ENCODE assay signal across 1 cellular context in the genomic region with DNA sequence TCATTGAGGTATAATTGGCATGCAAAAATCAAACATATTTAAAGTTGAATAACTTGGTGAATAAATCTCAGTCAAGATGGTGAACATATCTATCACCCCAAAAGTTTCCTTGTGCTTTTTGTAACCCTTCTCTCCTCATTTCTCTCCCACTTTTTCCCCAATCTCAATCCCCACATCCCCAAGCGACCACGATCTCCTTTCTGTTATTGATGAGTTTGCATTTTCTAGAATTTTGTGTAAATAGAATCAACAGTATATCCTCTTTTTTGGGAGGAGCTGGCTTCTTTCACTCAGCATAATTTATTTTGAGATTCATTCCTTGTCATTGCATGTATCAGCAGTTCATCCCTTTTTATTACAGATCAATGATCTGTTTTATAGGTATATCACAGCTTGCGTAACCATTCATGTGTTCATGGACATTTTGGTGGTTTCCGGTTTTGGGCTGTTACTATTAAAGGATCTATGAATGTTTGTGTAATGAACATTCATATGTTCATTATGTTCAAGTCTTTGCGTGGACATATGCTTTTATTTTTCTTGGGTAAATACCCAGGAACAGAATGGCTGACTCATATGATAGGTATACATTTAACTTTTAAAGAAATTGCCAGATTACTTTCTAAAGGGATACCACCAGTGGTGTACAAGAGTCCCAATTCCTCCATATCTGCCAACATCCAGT.
TF ChIP-seq lines count a peak whose summit lies in the region.

No MANE protein-coding gene starts in this region.

TF ChIP-seq in HepG2, 621 proteins besides CTCF, POLR2A, EP300 and RAD21 (continued from another document):
- TF ChIP-seq, protein P1, sequence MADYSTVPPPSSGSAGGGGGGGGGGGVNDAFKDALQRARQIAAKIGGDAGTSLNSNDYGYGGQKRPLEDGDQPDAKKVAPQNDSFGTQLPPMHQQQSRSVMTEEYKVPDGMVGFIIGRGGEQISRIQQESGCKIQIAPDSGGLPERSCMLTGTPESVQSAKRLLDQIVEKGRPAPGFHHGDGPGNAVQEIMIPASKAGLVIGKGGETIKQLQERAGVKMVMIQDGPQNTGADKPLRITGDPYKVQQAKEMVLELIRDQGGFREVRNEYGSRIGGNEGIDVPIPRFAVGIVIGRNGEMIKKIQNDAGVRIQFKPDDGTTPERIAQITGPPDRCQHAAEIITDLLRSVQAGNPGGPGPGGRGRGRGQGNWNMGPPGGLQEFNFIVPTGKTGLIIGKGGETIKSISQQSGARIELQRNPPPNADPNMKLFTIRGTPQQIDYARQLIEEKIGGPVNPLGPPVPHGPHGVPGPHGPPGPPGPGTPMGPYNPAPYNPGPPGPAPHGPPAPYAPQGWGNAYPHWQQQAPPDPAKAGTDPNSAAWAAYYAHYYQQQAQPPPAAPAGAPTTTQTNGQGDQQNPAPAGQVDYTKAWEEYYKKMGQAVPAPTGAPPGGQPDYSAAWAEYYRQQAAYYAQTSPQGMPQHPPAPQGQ (CRISPR knock-in tag; IDR thresholded peaks at IDR 0.05; ENCODE audit: borderline replicate concordance), result no peak
- TF ChIP-seq MAFK (conservative IDR thresholded peaks at IDR 0.05 in 1 of 2, IDR thresholded peaks at IDR 0.05 in 1 of 2; ENCODE audit: low read length in 2 of 2) (peak; percentile 88 to 90; a peak in 3 of 4 replicates), MTF1 (CRISPR knock-in tag; IDR thresholded peaks at IDR 0.05) (no peak)
